In the genomic region with DNA sequence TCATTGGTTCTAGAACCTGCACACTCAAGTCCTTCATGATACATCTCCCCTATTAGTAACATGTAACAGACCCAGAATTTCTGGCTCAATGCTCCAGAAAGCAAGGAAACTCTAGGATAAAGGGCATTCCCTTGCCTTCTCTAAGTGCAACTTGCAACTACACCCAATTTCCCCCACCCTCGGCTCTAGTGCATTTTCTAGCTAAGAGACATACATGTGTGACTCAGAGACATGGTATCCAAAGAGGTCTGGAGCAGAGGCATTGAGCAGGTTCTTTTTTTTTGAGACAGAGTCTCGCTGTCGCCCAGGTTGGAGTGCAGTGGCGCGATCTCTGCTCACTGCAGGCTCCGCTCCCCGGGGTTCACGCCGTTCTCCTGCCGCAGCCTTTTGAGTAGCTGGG, we compare ENCODE assay signal across 1 cellular context.
TF ChIP-seq lines count a peak whose summit lies in the region.

No MANE protein-coding gene starts in this region.

TF ChIP-seq in SK-N-SH, 30 proteins besides CTCF, POLR2A, EP300 and RAD21 (continued from another document):
- TF ChIP-seq, protein P1, sequence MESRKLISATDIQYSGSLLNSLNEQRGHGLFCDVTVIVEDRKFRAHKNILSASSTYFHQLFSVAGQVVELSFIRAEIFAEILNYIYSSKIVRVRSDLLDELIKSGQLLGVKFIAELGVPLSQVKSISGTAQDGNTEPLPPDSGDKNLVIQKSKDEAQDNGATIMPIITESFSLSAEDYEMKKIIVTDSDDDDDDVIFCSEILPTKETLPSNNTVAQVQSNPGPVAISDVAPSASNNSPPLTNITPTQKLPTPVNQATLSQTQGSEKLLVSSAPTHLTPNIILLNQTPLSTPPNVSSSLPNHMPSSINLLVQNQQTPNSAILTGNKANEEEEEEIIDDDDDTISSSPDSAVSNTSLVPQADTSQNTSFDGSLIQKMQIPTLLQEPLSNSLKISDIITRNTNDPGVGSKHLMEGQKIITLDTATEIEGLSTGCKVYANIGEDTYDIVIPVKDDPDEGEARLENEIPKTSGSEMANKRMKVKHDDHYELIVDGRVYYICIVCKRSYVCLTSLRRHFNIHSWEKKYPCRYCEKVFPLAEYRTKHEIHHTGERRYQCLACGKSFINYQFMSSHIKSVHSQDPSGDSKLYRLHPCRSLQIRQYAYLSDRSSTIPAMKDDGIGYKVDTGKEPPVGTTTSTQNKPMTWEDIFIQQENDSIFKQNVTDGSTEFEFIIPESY (IDR thresholded peaks at IDR 0.05; ENCODE audit: borderline replicate concordance, low read depth) = no peak
- TF ChIP-seq RFX5 (IDR thresholded peaks at IDR 0.05; ENCODE audit: low read length) (no peak), NFIC (IDR thresholded peaks at IDR 0.05; ENCODE audit: borderline replicate concordance) (no peak), MXI1 (IDR thresholded peaks at IDR 0.05; ENCODE audit: low read depth, low read length) (no peak), SIN3A (IDR thresholded peaks at IDR 0.05; ENCODE audit: borderline replicate concordance, low read depth, low read length) (no peak), RCOR1 (IDR thresholded peaks at IDR 0.05; ENCODE audit: low read length) (no peak), FOSL2 (IDR thresholded peaks at IDR 0.05; ENCODE audit: borderline replicate concordance, low read depth) (peak; percentile 15; the same call in 1 of the 2 replicates), IRF3 (IDR thresholded peaks at IDR 0.05; ENCODE audit: low read depth, low read length) (no peak)
